24 cellular contexts compared by ENCODE assay signal in genomic region chr2:166675553-166675952, GRCh38.
DNase-seq lines count a peak whose midpoint lies in the region; ATAC-seq, FAIRE-seq and TF ChIP-seq lines count a peak whose summit lies in the region.
"Had no signal": no experiment of that assay in that cellular context is flagged by ENCODE, and none has a peak within 500 bp of the region (broad histone marks: within the 10 kb centered on the region; RNA-seq: fewer than 3 reads in every experiment).

No MANE protein-coding gene starts in this region.

- peak; percentile 13 to 93; a peak in 3 of 4 replicates for TF ChIP-seq EP300 in SK-N-SH (IDR thresholded peaks at IDR 0.05; ENCODE audit: borderline replicate concordance in 1 of 2, low read depth in 1 of 2, low read length in 1 of 2)

- H3K9me2 ChIP-seq in SK-N-SH: no peaks in the 10 kb centered on the region

- no peak overlapping the region for H2AFZ ChIP-seq in SK-N-SH (ENCODE audit: low read depth)
- H2AFZ ChIP-seq: GM23248 had no signal

- no peak for FAIRE-seq in GM12891 (lab: Jason Lieb, UNC)
- FAIRE-seq: A549, G401.6, GM19239, H1 had no signal

- H3K9me3 ChIP-seq in right cardiac atrium (ENCODE audit: control insufficient read depth, low read length) (no peaks in the 10 kb centered on the region), SK-N-SH (no peaks in the 10 kb centered on the region)
- H3K9me3 ChIP-seq: A549, Caco-2 had no signal

- H3K27me3 ChIP-seq in right cardiac atrium (ENCODE audit: control insufficient read depth, insufficient read depth): no peaks in the 10 kb centered on the region
- no peaks in the 10 kb centered on the region for H3K27me3 ChIP-seq in SK-N-SH (ENCODE audit: insufficient read depth)
- H3K27me3 ChIP-seq: BLaER1 had no signal

- no peak overlapping the region for H3K4me2 ChIP-seq in SK-N-SH
- H3K4me2 ChIP-seq: A549, BLaER1 had no signal

- no peak overlapping the region for H3K4me3 ChIP-seq in right cardiac atrium (ENCODE audit: low read length)
- H3K4me3 ChIP-seq in SK-N-SH (ENCODE audit: low read depth in 2 of 2, low read length in 1 of 2): no peak overlapping the region
- H3K4me3 ChIP-seq: A549, BLaER1, GM23248 had no signal

- H3K79me2 ChIP-seq in SK-N-SH (ENCODE audit: insufficient read depth): no peaks in the 10 kb centered on the region

- no peak for TF ChIP-seq CTCF in SK-N-SH (IDR thresholded peaks at IDR 0.05)

- ATAC-seq in Right ventricle myocardium superior (ENCODE audit: poor library complexity) (peak; percentile 38), right cardiac atrium (no peak), HG03025 (IDR thresholded peaks at IDR 0.05; ENCODE audit: low FRiP score, unreplicated experiment) (no peak)
- ATAC-seq: A549; CD8-positive, alpha-beta T cell had no signal

- no peaks in the 10 kb centered on the region for H3K36me3 ChIP-seq in SK-N-SH (replicated peaks in 1 of 2; ENCODE audit: control insufficient read depth in 1 of 2, insufficient read depth in 2 of 2, low read length in 1 of 2)
- H3K36me3 ChIP-seq: BLaER1 had no signal

- no peak for TF ChIP-seq POLR2A in GM12891 (IDR thresholded peaks at IDR 0.05; ENCODE audit: low read depth, low read length)

- no peaks in the 10 kb centered on the region for H3F3A ChIP-seq in SK-N-SH (replicated peaks; ENCODE audit: insufficient read depth)

- peak; percentile 36 for TF ChIP-seq RAD21 in SK-N-SH (IDR thresholded peaks at IDR 0.05; ENCODE audit: low read length)

- DNase-seq in Right ventricle myocardium superior (no peak), right cardiac atrium (no peak), NCI-H226 (peak; percentile 63), SK-N-SH (peak; percentile 16), left kidney (ENCODE audit: low read depth, low spot score) (peak; percentile 15), GM12891 (ENCODE audit: insufficient read length, low spot score) (no peak), AML-193 (lab: John Stamatoyannopoulos, UW) (no peak)
- DNase-seq: 8988T; ACHN; Caco-2; CD4-positive, CD25-positive, alpha-beta regulatory T cell; CD8-positive, alpha-beta T cell; DMS153; DND-41; GM23248; H7; HCEC 1CT had no signal

- WGBS in right cardiac atrium: 36% methylated on average over 3 of the region's 3 CpGs
- WGBS in SK-N-SH (ENCODE audit: low lambda C conversion rate): 44% methylated on average over 3 of the region's 3 CpGs

- no peaks in the 10 kb centered on the region for H3K4me1 ChIP-seq in right cardiac atrium (ENCODE audit: control insufficient read depth, insufficient read depth, low read length)
- H3K4me1 ChIP-seq in SK-N-SH (ENCODE audit: control insufficient read depth in 1 of 2, insufficient read depth in 2 of 2, low read depth in 1 of 2, low read length in 1 of 2): peaks cover 0 to 15% of the 10 kb centered on the region in 2 experiments; a peak in 2 of 4 replicates
- H3K4me1 ChIP-seq: A549, Caco-2 had no signal

- H4K20me1 ChIP-seq in SK-N-SH (ENCODE audit: insufficient read depth): no peaks in the 10 kb centered on the region
- H4K20me1 ChIP-seq: BLaER1 had no signal

- CTCF ChIA-PET in SK-N-SH (lab: Yijun Ruan, JAX): interaction anchor here (0.6 to 1.4 kb wide), 4 partner anchors 10 to 1625 kb away, joined by 3 to 5 read pairs (median 4); no protein-coding TSS in a partner anchor

- no peak overlapping the region for H3K9ac ChIP-seq in SK-N-SH
- H3K9ac ChIP-seq: BLaER1, GM23248 had no signal

- intact Hi-C loops in Right ventricle myocardium superior (cut with DNase I) (no loop called here), right cardiac atrium (cut with DNase I) (no loop called here)

- POLR2A ChIA-PET in SK-N-SH (lab: Yijun Ruan, JAX): no interaction called here

- H3K27ac ChIP-seq in right cardiac atrium (ENCODE audit: low read length) (no peak overlapping the region), SK-N-SH (ENCODE audit: low read depth in 2 of 2, low read length in 1 of 2) (peak overlapping the region in 1 of 2 experiments; percentile 94; a peak in 2 of 4 replicates)
- H3K27ac ChIP-seq: A549, BLaER1, C4-2B, GM23248 had no signal

TF ChIP-seq in SK-N-SH, 30 proteins besides CTCF, POLR2A, EP300 and RAD21 (continues in another document):
- peak; percentile 62; the same call in 1 of the 2 replicates for TF ChIP-seq RCOR1 (IDR thresholded peaks at IDR 0.05; ENCODE audit: low read length)
- TF ChIP-seq, protein P1, sequence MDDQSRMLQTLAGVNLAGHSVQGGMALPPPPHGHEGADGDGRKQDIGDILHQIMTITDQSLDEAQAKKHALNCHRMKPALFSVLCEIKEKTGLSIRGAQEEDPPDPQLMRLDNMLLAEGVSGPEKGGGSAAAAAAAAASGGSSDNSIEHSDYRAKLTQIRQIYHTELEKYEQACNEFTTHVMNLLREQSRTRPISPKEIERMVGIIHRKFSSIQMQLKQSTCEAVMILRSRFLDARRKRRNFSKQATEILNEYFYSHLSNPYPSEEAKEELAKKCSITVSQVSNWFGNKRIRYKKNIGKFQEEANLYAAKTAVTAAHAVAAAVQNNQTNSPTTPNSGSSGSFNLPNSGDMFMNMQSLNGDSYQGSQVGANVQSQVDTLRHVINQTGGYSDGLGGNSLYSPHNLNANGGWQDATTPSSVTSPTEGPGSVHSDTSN (IDR thresholded peaks at IDR 0.05): peak; percentile 67
- TF ChIP-seq MEF2A (IDR thresholded peaks at IDR 0.05; ENCODE audit: borderline replicate concordance, low read depth): no peak
- TF ChIP-seq TAF1 (IDR thresholded peaks at IDR 0.05; ENCODE audit: borderline replicate concordance, low read depth, low read length): no peak
- TF ChIP-seq FOXJ3 (CRISPR knock-in tag; IDR thresholded peaks at IDR 0.05): peak; percentile 61; the same call in 1 of the 2 replicates
- TF ChIP-seq FOSL2 (IDR thresholded peaks at IDR 0.05; ENCODE audit: borderline replicate concordance, low read depth): no peak
- TF ChIP-seq NRF1 (IDR thresholded peaks at IDR 0.05; ENCODE audit: low read depth, low read length): no peak
- no peak for TF ChIP-seq USF2 (IDR thresholded peaks at IDR 0.05; ENCODE audit: borderline replicate concordance, low read depth, low read length)
- TF ChIP-seq SIN3A (IDR thresholded peaks at IDR 0.05; ENCODE audit: borderline replicate concordance, low read depth, low read length): no peak
- no peak for TF ChIP-seq FOXM1 (IDR thresholded peaks at IDR 0.05; ENCODE audit: low read depth)
- 0 out of 2 replicates have a peak, but pooled peaks have one; percentile 14 for TF ChIP-seq JUND (IDR thresholded peaks at IDR 0.05)
- no peak for TF ChIP-seq ELF1 (IDR thresholded peaks at IDR 0.05)
- no peak for TF ChIP-seq TEAD4 (IDR thresholded peaks at IDR 0.05; ENCODE audit: borderline replicate concordance, insufficient read depth)
- no peak for TF ChIP-seq RXRA (IDR thresholded peaks at IDR 0.05; ENCODE audit: borderline replicate concordance, low read depth)
- TF ChIP-seq NFIC (IDR thresholded peaks at IDR 0.05; ENCODE audit: borderline replicate concordance): peak; percentile 12; the same call in 1 of the 2 replicates

TF ChIP-seq in GM12891, 5 proteins besides CTCF, POLR2A, EP300 and RAD21:
- TF ChIP-seq SPI1 (IDR thresholded peaks at IDR 0.05; ENCODE audit: low read depth, low read length): no peak
- no peak for TF ChIP-seq PAX5 (IDR thresholded peaks at IDR 0.05; ENCODE audit: insufficient read depth, low read length, severe bottlenecking)
- no peak for TF ChIP-seq TAF1 (IDR thresholded peaks at IDR 0.05; ENCODE audit: low read depth, low read length)
- TF ChIP-seq POU2F2 (IDR thresholded peaks at IDR 0.05; ENCODE audit: low read depth, low read length): no peak
- no peak for TF ChIP-seq POLR2AphosphoS5 (IDR thresholded peaks at IDR 0.05; ENCODE audit: low read depth, low read length)

Comparison
In these comparisons a context has a peak if more than half of its experiments do, and no peak if none do; other contexts are left out.
1. DNase-seq: peak in NCI-H226 (single experiment), SK-N-SH (single experiment) and left kidney (single experiment); none in Right ventricle myocardium superior (single experiment), right cardiac atrium (0 of 3), GM12891 (single experiment) and AML-193 (0 of 2).